In genomic region chr6:156902782-156903181, GRCh38 we compare ENCODE assay signal across 32 cellular contexts.
"Had no signal": no experiment of that assay in that cellular context is flagged by ENCODE, and none has a peak within 500 bp of the region (broad histone marks: within the 10 kb centered on the region; RNA-seq: fewer than 3 reads in every experiment).

No MANE protein-coding gene starts in this region.

- H3K9me3 Mint-ChIP-seq: activated CD4-positive, alpha-beta memory T cell treated with anti-CD3 and anti-CD28 coated beads, Interleukin-2, amount 10 ng/mL, durations not matched to agents 7 days and 5 days; activated CD4-positive, alpha-beta T cell treated with anti-CD3 and anti-CD28 coated beads, Interleukin-2, amount 10 ng/mL, durations not matched to agents 7 days and 5 days; activated T-cell treated with anti-CD3 and anti-CD28 coated beads, Interleukin-2, amount 50 U/mL, for 24 hours; activated T-cell treated with anti-CD3 and anti-CD28 coated beads, Interleukin-2, amount 50 U/mL, for 72 hours; central memory CD8-positive, alpha-beta T cell; dendritic cell treated with granulocyte-macrophage colony-stimulating factor and Interleukin-4, amounts not matched to agents 40 ng/mL and 50 ng/mL, for 4 days; endodermal cell; T-helper 2 cell treated with Interferon-gamma antibody and Interleukin-4, amounts not matched to agents 5 μg/mL and 100 μg/mL, for 36 hours; WTC11 had no signal

- H3K27ac Mint-ChIP-seq: activated CD4-positive, alpha-beta memory T cell treated with anti-CD3 and anti-CD28 coated beads, Interleukin-2, amount 10 ng/mL, durations not matched to agents 7 days and 5 days; activated CD4-positive, alpha-beta T cell treated with anti-CD3 and anti-CD28 coated beads, Interleukin-2, amount 10 ng/mL, durations not matched to agents 7 days and 5 days; activated naive CD8-positive, alpha-beta T cell; activated T-cell treated with anti-CD3 and anti-CD28 coated beads, Interleukin-2, amount 50 U/mL, for 24 hours; activated T-cell treated with anti-CD3 and anti-CD28 coated beads, Interleukin-2, amount 50 U/mL, for 72 hours; dendritic cell treated with granulocyte-macrophage colony-stimulating factor and Interleukin-4, amounts not matched to agents 40 ng/mL and 50 ng/mL, for 4 days; endodermal cell; T-helper 17 cell; T-helper 2 cell treated with Interferon-gamma antibody and Interleukin-4, amounts not matched to agents 5 μg/mL and 100 μg/mL, for 36 hours; WTC11 had no signal

- H3K36me3 Mint-ChIP-seq: WTC11 had no signal

- H3K4me3 Mint-ChIP-seq: activated CD4-positive, alpha-beta memory T cell treated with anti-CD3 and anti-CD28 coated beads, Interleukin-2, amount 10 ng/mL, durations not matched to agents 7 days and 5 days; activated CD4-positive, alpha-beta T cell treated with anti-CD3 and anti-CD28 coated beads, Interleukin-2, amount 10 ng/mL, durations not matched to agents 7 days and 5 days; activated naive CD8-positive, alpha-beta T cell; activated T-cell treated with anti-CD3 and anti-CD28 coated beads, Interleukin-2, amount 50 U/mL, for 24 hours; activated T-cell treated with anti-CD3 and anti-CD28 coated beads, Interleukin-2, amount 50 U/mL, for 72 hours; central memory CD8-positive, alpha-beta T cell; dendritic cell treated with granulocyte-macrophage colony-stimulating factor and Interleukin-4, amounts not matched to agents 40 ng/mL and 50 ng/mL, for 4 days; endodermal cell; T-helper 17 cell; T-helper 2 cell treated with Interferon-gamma antibody and Interleukin-4, amounts not matched to agents 5 μg/mL and 100 μg/mL, for 36 hours; WTC11 had no signal

- H3K4me1 ChIP-seq: foreskin keratinocyte had no signal

- H3K27ac ChIP-seq: brain microvascular endothelial cell, coronary artery, dorsolateral prefrontal cortex, esophagus muscularis mucosa, foreskin keratinocyte, gastrocnemius medialis, heart left ventricle, VCaP had no signal

- H3K36me3 ChIP-seq: brain microvascular endothelial cell, gastrocnemius medialis had no signal

- H3K4me3 ChIP-seq: coronary artery, dorsolateral prefrontal cortex, esophagus muscularis mucosa, gastrocnemius medialis, heart left ventricle had no signal

- ATAC-seq: activated T-cell treated with anti-CD3 and anti-CD28 coated beads, Interleukin-2, amount 50 U/mL, for 72 hours; foreskin keratinocyte; gastrocnemius medialis; heart left ventricle; T-helper 17 cell; WTC11 had no signal

- DNase-seq: activated CD4-positive, alpha-beta memory T cell treated with anti-CD3 and anti-CD28 coated beads, Interleukin-2, amount 10 ng/mL, durations not matched to agents 7 days and 5 days; activated CD4-positive, alpha-beta T cell treated with anti-CD3 and anti-CD28 coated beads for 1 hour; activated CD4-positive, alpha-beta T cell treated with anti-CD3 and anti-CD28 coated beads for 4 hours; activated CD4-positive, alpha-beta T cell treated with anti-CD3 and anti-CD28 coated beads, Interleukin-2, amount 10 ng/mL, durations not matched to agents 7 days and 5 days; activated CD4-positive, alpha-beta T cell treated with anti-CD3 and anti-CD28 coated beads, Interleukin-2, amount 50 U/mL, for 4 hours; activated CD8-positive, alpha-beta memory T cell treated with anti-CD3 and anti-CD28 coated beads, Interleukin-2, amount 50 U/mL, for 48 hours; activated gamma-delta T cell treated with Interleukin-2 at 50 U/mL for 16 hours; activated naive CD4-positive, alpha-beta T cell treated with anti-CD3 and anti-CD28 coated beads, Interleukin-2, amount 50 U/mL, for 16 hours; activated naive CD4-positive, alpha-beta T cell treated with Interleukin-2 at 50 U/mL for 16 hours; activated T-cell treated with anti-CD3 and anti-CD28 coated beads for 4 hours; activated T-cell treated with anti-CD3 and anti-CD28 coated beads, Interleukin-2, amount 50 U/mL, for 24 hours; activated T-cell treated with anti-CD3 and anti-CD28 coated beads, Interleukin-2, amount 50 U/mL, for 72 hours; amniotic stem cell; anterior cingulate cortex; brain microvascular endothelial cell; dorsolateral prefrontal cortex; effector memory CD4-positive, alpha-beta T cell; endodermal cell; foreskin keratinocyte; gastrocnemius medialis; glutamatergic neuron; heart left ventricle; T-helper 17 cell; T1000 had no signal

- H3K9me3 ChIP-seq: esophagus muscularis mucosa, gastrocnemius medialis, heart left ventricle had no signal

- H3K27me3 Mint-ChIP-seq: activated CD4-positive, alpha-beta memory T cell treated with anti-CD3 and anti-CD28 coated beads, Interleukin-2, amount 10 ng/mL, durations not matched to agents 7 days and 5 days; activated CD4-positive, alpha-beta T cell treated with anti-CD3 and anti-CD28 coated beads, Interleukin-2, amount 10 ng/mL, durations not matched to agents 7 days and 5 days; activated naive CD8-positive, alpha-beta T cell; activated T-cell treated with anti-CD3 and anti-CD28 coated beads, Interleukin-2, amount 50 U/mL, for 24 hours; central memory CD8-positive, alpha-beta T cell; dendritic cell treated with granulocyte-macrophage colony-stimulating factor and Interleukin-4, amounts not matched to agents 40 ng/mL and 50 ng/mL, for 4 days; T-helper 17 cell had no signal

- H3K27me3 ChIP-seq: brain microvascular endothelial cell, dorsolateral prefrontal cortex, esophagus muscularis mucosa, foreskin keratinocyte, gastrocnemius medialis, heart left ventricle had no signal
